18 cellular contexts compared by ENCODE assay signal in genomic region chr3:172086071-172086470, GRCh38. TPM values are rescaled to one million over a fixed set of nuclear protein-coding genes. Genes with fewer than 3 reads are reported as not detected.
A peak's percentile ranks its signal among the peaks of the same experiment; 100 is the strongest.
DNase-seq lines count a peak whose midpoint lies in the region; ATAC-seq and TF ChIP-seq lines count a peak whose summit lies in the region.
"Had no signal": no experiment of that assay in that cellular context is flagged by ENCODE, and none has a peak within 500 bp of the region (broad histone marks: within the 10 kb centered on the region; RNA-seq: fewer than 3 reads in every experiment).

No MANE protein-coding gene starts in this region.

- no peak overlapping the region; the same call in 1 of the 2 replicates for H3K9ac ChIP-seq in MM.1S (ENCODE audit: low read length)

- no peak overlapping the region for H2AFZ ChIP-seq in MM.1S (ENCODE audit: low read length)
- no peak overlapping the region for H2AFZ ChIP-seq in osteoblast (ENCODE audit: low read length)

- no peak for TF ChIP-seq CTCF in Calu3 (IDR thresholded peaks at IDR 0.05; ENCODE audit: unreplicated experiment)
- TF ChIP-seq CTCF in MM.1S (IDR thresholded peaks at IDR 0.05; ENCODE audit: low read length), result no peak
- TF ChIP-seq CTCF in osteoblast (IDR thresholded peaks at IDR 0.05; ENCODE audit: extremely low read depth, low read depth, low read length), result no peak

- H3K9me2 ChIP-seq in MM.1S (replicated peaks; ENCODE audit: insufficient read depth, low read length), result no peaks in the 10 kb centered on the region

- H3K27ac Mint-ChIP-seq in Calu3 (ENCODE audit: unreplicated experiment), result peak overlapping the region; percentile 48

- H3K27ac ChIP-seq in MM.1S (ENCODE audit: low read length), result peak overlapping the region; percentile 90; the same call in 1 of the 2 replicates
- H3K27ac ChIP-seq in epithelial cell of prostate, result peak overlapping the region; percentile 90
- H3K27ac ChIP-seq in osteoblast (ENCODE audit: low read depth, low read length), result peak overlapping the region; percentile 85
- H3K27ac ChIP-seq: SJCRH30 had no signal

- peaks cover 85% of the 10 kb centered on the region for H3K36me3 Mint-ChIP-seq in Calu3 (ENCODE audit: insufficient read depth, unreplicated experiment)

- peaks cover 96% of the 10 kb centered on the region for H3K79me2 ChIP-seq in MM.1S (ENCODE audit: low read length)
- H3K79me2 ChIP-seq in osteoblast (ENCODE audit: insufficient read depth, low read length), result peaks cover 99% of the 10 kb centered on the region

- no TSS peak for BruUV-seq in Calu3 (replicated peaks; lab: Mats Ljungman, UMichigan)

- no peaks in the 10 kb centered on the region for H3K27me3 Mint-ChIP-seq in Calu3 (ENCODE audit: unreplicated experiment)

- peaks cover 91% of the 10 kb centered on the region for H3K4me1 Mint-ChIP-seq in Calu3 (ENCODE audit: low read depth, unreplicated experiment)

- intact Hi-C loops in Calu3 (cut with micrococcal nuclease; ENCODE audit: unreplicated experiment), result no loop called here

- H3K9me3 Mint-ChIP-seq in Calu3 (ENCODE audit: low read depth, unreplicated experiment), result no peaks in the 10 kb centered on the region

- H3K4me2 ChIP-seq in MM.1S (ENCODE audit: low read depth, low read length) (peak overlapping the region; percentile 73; the same call in 1 of the 2 replicates), osteoblast (ENCODE audit: insufficient read depth, low read length) (no peak overlapping the region)

- H3K27me3 ChIP-seq in MM.1S (replicated peaks; ENCODE audit: insufficient read depth, low read length) (no peaks in the 10 kb centered on the region), osteoblast (ENCODE audit: insufficient read depth, low read length) (no peaks in the 10 kb centered on the region)
- H3K27me3 ChIP-seq: SJCRH30 had no signal

- CTCF ChIA-PET in Calu3 (lab: Charles Lee), result no interaction called here

- peaks cover 47% of the 10 kb centered on the region for H3F3A ChIP-seq in MM.1S (ENCODE audit: insufficient read depth, low read length)

- H4K20me1 ChIP-seq in MM.1S (ENCODE audit: insufficient read depth, low read length) (no peaks in the 10 kb centered on the region), osteoblast (ENCODE audit: insufficient read depth, low read length) (peaks cover 66% of the 10 kb centered on the region)

- no peak overlapping the region for H3K4me3 Mint-ChIP-seq in Calu3 (ENCODE audit: low read depth, unreplicated experiment)
- H3K4me3 Mint-ChIP-seq: CD14-positive monocyte had no signal

- DNase-seq in Calu3 (no peak), MM.1S (no peak), epithelial cell of prostate (ENCODE audit: low read depth, low spot score) (no peak), osteoblast (ENCODE audit: insufficient read length, low spot score, missing footprints) (no peak)
- DNase-seq: DMS 273 treated with DMSO at 0.1 percent for 48 hours, DND-41, NCI-H1417, NCI-H187, NCI-H2107, NCI-H2227 treated with DMSO at 0.1 percent for 48 hours, NCI-H524, SJCRH30 had no signal

- peaks cover 80% of the 10 kb centered on the region for H3K4me1 ChIP-seq in MM.1S (ENCODE audit: low read length)
- peaks cover 71% of the 10 kb centered on the region for H3K4me1 ChIP-seq in osteoblast (ENCODE audit: insufficient read depth, low read length)

- H3K36me3 ChIP-seq in MM.1S (replicated peaks; ENCODE audit: insufficient read depth, low read length) (no peaks in the 10 kb centered on the region), osteoblast (ENCODE audit: insufficient read depth, low read length) (peaks cover 20% of the 10 kb centered on the region)
- H3K36me3 ChIP-seq: HAP-1 had no signal

- H3K9me3 ChIP-seq in MM.1S (replicated peaks; ENCODE audit: insufficient read depth, low read length) (no peaks in the 10 kb centered on the region), osteoblast (ENCODE audit: low read depth, low read length) (no peaks in the 10 kb centered on the region)
- H3K9me3 ChIP-seq: HAP-1, SJCRH30 had no signal

- H3K4me3 ChIP-seq in MM.1S (ENCODE audit: low read length) (no peak overlapping the region), osteoblast (ENCODE audit: insufficient read depth, low read length) (no peak overlapping the region)
- H3K4me3 ChIP-seq: HAP-1, SJCRH30 had no signal

- no peak for ATAC-seq in HG03135 (IDR thresholded peaks at IDR 0.05; ENCODE audit: unreplicated experiment)
- no peak for ATAC-seq in HG02970 (IDR thresholded peaks at IDR 0.05; ENCODE audit: low FRiP score, unreplicated experiment)
- ATAC-seq in GM21717 (IDR thresholded peaks at IDR 0.05; ENCODE audit: unreplicated experiment), result no peak
- ATAC-seq in GM18870 (IDR thresholded peaks at IDR 0.05; ENCODE audit: unreplicated experiment), result no peak

RNA-seq across cellular contexts. Expression of gene FNDC3B, which starts 46.7 kb away (rescaled TPM):
- total RNA-seq in Calu3 (2022) (345 and 453 TPM in 2 replicates), osteoblast (179 TPM in 2 replicates)
